Comparison of ENCODE assay signal across 26 cellular contexts in the genomic region with DNA sequence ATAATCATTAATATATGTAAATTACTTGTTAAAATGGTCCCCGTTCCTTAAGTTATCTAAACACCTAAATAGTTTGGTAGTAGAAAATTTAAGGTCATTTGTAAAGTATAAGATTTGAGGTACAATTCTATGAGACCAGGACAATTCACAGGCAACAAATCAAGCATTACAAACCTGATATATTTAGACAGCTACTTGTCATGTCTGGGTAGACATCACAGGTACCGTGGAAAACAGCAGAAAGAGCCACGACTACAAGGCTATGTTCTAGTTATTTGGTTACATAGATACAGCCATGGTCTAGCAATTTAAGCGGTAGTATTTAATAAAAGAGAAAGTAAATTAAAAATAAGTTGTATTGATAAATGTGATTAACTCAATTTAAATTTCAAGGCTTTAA.
"Had no signal": no experiment of that assay in that cellular context is flagged by ENCODE, and none has a peak within 500 bp of the region (broad histone marks: within the 10 kb centered on the region; RNA-seq: fewer than 3 reads in every experiment).

No MANE protein-coding gene starts in this region.

- H3K36me3 ChIP-seq: colonic mucosa, esophagus squamous epithelium, gastroesophageal sphincter, heart left ventricle, left lung, lower lobe of right lung had no signal

- H2AFZ ChIP-seq: hepatocyte had no signal

- H3K9me3 ChIP-seq: colonic mucosa, esophagus squamous epithelium, gastroesophageal sphincter, lower lobe of right lung, mucosa of descending colon had no signal

- H3K36me3 Mint-ChIP-seq: immature natural killer cell, mesothelial cell of epicardium had no signal

- H3K4me2 ChIP-seq: hepatocyte had no signal

- H3K27ac Mint-ChIP-seq: dendritic cell treated with granulocyte-macrophage colony-stimulating factor and Interleukin-4, amounts not matched to agents 40 ng/mL and 50 ng/mL, for 4 days; effector memory CD8-positive, alpha-beta T cell; endodermal cell; immature natural killer cell; mesothelial cell of epicardium had no signal

- H3K4me3 ChIP-seq: colonic mucosa, esophagus squamous epithelium, gastroesophageal sphincter, heart left ventricle, hepatocyte, left lung, lower lobe of right lung, mucosa of descending colon had no signal

- H3K27me3 ChIP-seq: colonic mucosa, esophagus squamous epithelium, gastroesophageal sphincter, heart left ventricle, hepatocyte, left lung had no signal

- H3K27ac ChIP-seq: colonic mucosa, epithelial cell of prostate, esophagus squamous epithelium, gastroesophageal sphincter, heart left ventricle, hepatocyte, left lung, lower lobe of right lung had no signal

- H3K4me1 Mint-ChIP-seq: endodermal cell, immature natural killer cell had no signal

- H3K4me1 ChIP-seq: colonic mucosa, esophagus squamous epithelium, heart left ventricle, left lung, lower lobe of right lung had no signal

- ATAC-seq: effector memory CD8-positive, alpha-beta T cell; esophagus mucosa; gastroesophageal sphincter; heart left ventricle; left cardiac atrium; left lung; left ventricle myocardium superior; lower lobe of right lung; mucosa of descending colon had no signal

- H3K4me3 Mint-ChIP-seq: dendritic cell treated with granulocyte-macrophage colony-stimulating factor and Interleukin-4, amounts not matched to agents 40 ng/mL and 50 ng/mL, for 4 days; effector memory CD8-positive, alpha-beta T cell; endodermal cell; immature natural killer cell; mesothelial cell of epicardium had no signal

- H3K27me3 Mint-ChIP-seq: dendritic cell treated with granulocyte-macrophage colony-stimulating factor and Interleukin-4, amounts not matched to agents 40 ng/mL and 50 ng/mL, for 4 days; effector memory CD8-positive, alpha-beta T cell had no signal

- H3K79me2 ChIP-seq: hepatocyte had no signal

- DNase-seq: colonic mucosa; cortex of kidney; effector CD8-positive, alpha-beta T cell; effector memory CD8-positive, alpha-beta T cell; endodermal cell; erythroblast; esophagus squamous epithelium; foreskin fibroblast; foreskin melanocyte; heart left ventricle; hypothalamus; immature natural killer cell; islet precursor cell; kidney; kidney glomerular epithelial cell; left cardiac atrium; left lung; left ventricle myocardium superior; lower lobe of right lung; mucosa of descending colon had no signal
